Comparison of ENCODE assay signal across 17 cellular contexts in the genomic region with DNA sequence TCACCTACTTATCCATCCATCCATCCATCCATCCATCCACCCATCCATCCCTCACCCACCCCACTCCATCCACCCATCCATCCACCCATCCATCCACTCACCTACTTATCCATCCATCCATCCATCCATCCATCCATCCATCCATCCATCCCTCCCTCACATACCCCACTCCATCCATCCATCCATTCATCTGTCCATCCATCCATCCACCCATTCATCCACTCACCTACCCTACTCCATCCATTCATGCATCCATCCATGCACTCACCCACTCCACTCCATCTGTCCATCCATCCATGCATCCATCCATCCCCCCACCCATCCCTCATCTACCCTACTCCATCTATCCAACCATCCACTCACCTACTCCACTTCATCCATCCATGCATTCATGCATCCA.
"Had no signal": no experiment of that assay in that cellular context is flagged by ENCODE, and none has a peak within 500 bp of the region (broad histone marks: within the 10 kb centered on the region; RNA-seq: fewer than 3 reads in every experiment).

No MANE protein-coding gene starts in this region.

- DNase-seq: cortex of kidney; dorsolateral prefrontal cortex; effector CD8-positive, alpha-beta T cell; foreskin melanocyte; head of caudate nucleus; left colon; mucosa of descending colon; naive thymus-derived CD8-positive, alpha-beta T cell; ovary; small intestine; stimulated activated CD4-positive, alpha-beta T cell treated with anti-CD3 and anti-CD28 coated beads, Interleukin-12 subunit alpha, Interleukin-12 subunit beta, amount 100 ng/mL, for 4 hours; stimulated activated naive CD8-positive, alpha-beta T cell treated with anti-CD3 and anti-CD28 coated beads, Interleukin-15, Interleukin-2, amounts not matched to agents 100 U/mL and 50 U/mL, for 24 hours; thyroid gland had no signal

- H3K9me3 ChIP-seq: mucosa of descending colon, ovary, right atrium auricular region, suprapubic skin, thyroid gland had no signal

- H3K27me3 Mint-ChIP-seq: naive thymus-derived CD8-positive, alpha-beta T cell had no signal

- ATAC-seq: left colon; left ventricle myocardium superior; mucosa of descending colon; naive thymus-derived CD8-positive, alpha-beta T cell; stimulated activated naive CD8-positive, alpha-beta T cell treated with anti-CD3 and anti-CD28 coated beads, Interleukin-15, Interleukin-2, amounts not matched to agents 100 U/mL and 50 U/mL, for 24 hours had no signal

- H3K36me3 ChIP-seq: ovary had no signal

- H3K4me2 ChIP-seq: hepatocyte had no signal

- H3K4me3 Mint-ChIP-seq: naive thymus-derived CD8-positive, alpha-beta T cell had no signal

- H3K4me3 ChIP-seq: dorsolateral prefrontal cortex, hepatocyte, mucosa of descending colon, ovary, right atrium auricular region, suprapubic skin, thyroid gland had no signal

- H3K27ac ChIP-seq: dorsolateral prefrontal cortex, hepatocyte, ovary, right atrium auricular region, suprapubic skin had no signal

- H3K27me3 ChIP-seq: dorsolateral prefrontal cortex, hepatocyte, ovary, right atrium auricular region, suprapubic skin, thyroid gland had no signal

- H3K9me3 Mint-ChIP-seq: naive thymus-derived CD8-positive, alpha-beta T cell had no signal

- H3K4me1 ChIP-seq: right atrium auricular region, thyroid gland had no signal

- H2AFZ ChIP-seq: hepatocyte had no signal
